Comparison of ENCODE assay signal across 20 cellular contexts in the genomic region with DNA sequence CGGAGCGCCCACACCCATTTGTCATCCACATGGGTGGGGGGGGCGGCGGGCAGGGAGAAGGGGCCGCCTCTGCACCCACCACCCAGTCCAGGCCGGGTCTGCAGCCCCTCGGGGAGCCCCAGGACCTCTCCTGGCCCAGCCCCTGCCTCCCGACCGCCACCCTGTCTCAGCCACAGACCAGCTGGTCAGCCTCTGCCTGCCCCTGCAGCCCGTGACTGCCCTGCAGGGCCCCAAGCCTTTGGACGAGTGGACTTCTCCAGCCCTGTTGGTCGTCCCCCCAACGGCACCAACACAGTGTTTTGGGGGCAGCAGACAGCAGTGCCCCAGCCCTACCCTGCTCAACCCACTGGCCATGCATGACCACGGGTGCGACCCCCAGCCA. TPM values are rescaled to one million over a fixed set of nuclear protein-coding genes. Genes with fewer than 3 reads are reported as not detected.
DNase-seq lines count a peak whose midpoint lies in the region; ATAC-seq, FAIRE-seq and TF ChIP-seq lines count a peak whose summit lies in the region.
"Had no signal": no experiment of that assay in that cellular context is flagged by ENCODE, and none has a peak within 500 bp of the region (broad histone marks: within the 10 kb centered on the region; RNA-seq: fewer than 3 reads in every experiment).

No MANE protein-coding gene starts in this region.

- H2BK15ac ChIP-seq in neuronal stem cell (ENCODE audit: low read length): peak overlapping the region; percentile 89

- TF ChIP-seq RAD21 in HepG2 (CRISPR knock-in tag; IDR thresholded peaks at IDR 0.05): no peak

- peak overlapping the region; percentile 64 for H3K18ac ChIP-seq in neuronal stem cell (ENCODE audit: low read length)

- POLR2A ChIA-PET in HepG2 (lab: Yijun Ruan, JAX): no interaction called here

- no peak overlapping the region for H2AFZ ChIP-seq in HepG2 (ENCODE audit: low read length)
- no peak overlapping the region for H2AFZ ChIP-seq in neuronal stem cell (ENCODE audit: low read length)

- no peaks in the 10 kb centered on the region for H3K9me3 ChIP-seq in HepG2 (ENCODE audit: low read length)
- no peaks in the 10 kb centered on the region for H3K9me3 ChIP-seq in right lobe of liver
- H3K9me3 ChIP-seq in neuronal stem cell (replicated peaks in 1 of 2; ENCODE audit: control insufficient read depth in 2 of 2, insufficient read depth in 1 of 2, low read depth in 1 of 2, low read length in 2 of 2): peaks cover 0 to 2% of the 10 kb centered on the region in 2 donors
- H3K9me3 ChIP-seq: A549, HAP-1 had no signal

- H3K27ac Mint-ChIP-seq in activated T-helper 2 cell treated with anti-CD3 and anti-CD28 coated beads, Interferon-gamma antibody, Interleukin-2, Interleukin-4, amounts not matched to agents 10 μg/mL and 5 μg/mL and 100 μg/mL, durations not matched to agents 14 hours and 24 hours and 36 hours: no peak overlapping the region
- H3K27ac Mint-ChIP-seq: CD14-positive monocyte; CD4-positive, alpha-beta memory T cell had no signal

- no peaks in the 10 kb centered on the region for H3K9me3 Mint-ChIP-seq in activated T-helper 2 cell treated with anti-CD3 and anti-CD28 coated beads, Interferon-gamma antibody, Interleukin-2, Interleukin-4, amounts not matched to agents 10 μg/mL and 5 μg/mL and 100 μg/mL, durations not matched to agents 14 hours and 24 hours and 36 hours
- H3K9me3 Mint-ChIP-seq: CD4-positive, alpha-beta memory T cell had no signal

- FAIRE-seq in HepG2 (lab: Jason Lieb, UNC): no peak
- FAIRE-seq: A549, GM19239 had no signal

- no peak overlapping the region for H3K4ac ChIP-seq in neuronal stem cell (ENCODE audit: low read length)

- no TSS peak for BruUV-seq in HepG2 (replicated peaks; lab: Mats Ljungman, UMichigan)

- 7% methylated on average over 5 of the region's 15 CpGs for WGBS in HepG2 (ENCODE audit: low lambda C conversion rate)
- WGBS in right lobe of liver (ENCODE audit: insufficient coverage, low coverage, low lambda C conversion rate, missing lambda C conversion rate): 100% methylated on average over 2 of the region's 15 CpGs
- WGBS in neuronal stem cell (ENCODE audit: extremely low coverage in 2 of 2, insufficient read length in 2 of 2, insufficient replicate concordance in 1 of 2), 2 donors: no CpG with 5 or more reads among the region's 15 CpGs

- H3K9ac ChIP-seq in HepG2 (ENCODE audit: insufficient read depth, low read depth, low read length) (0 out of 2 replicates have a peak overlapping the region, but pooled peaks have one; percentile 25), neuronal stem cell (ENCODE audit: low read depth, low read length, poor library complexity) (no peak overlapping the region)

- no peaks in the 10 kb centered on the region for H3K79me2 ChIP-seq in HepG2 (ENCODE audit: insufficient read depth, low read length)

- peak overlapping the region; percentile 30 for H4K91ac ChIP-seq in neuronal stem cell (ENCODE audit: low read depth, low read length, poor library complexity)

- H2AK5ac ChIP-seq in neuronal stem cell (ENCODE audit: low read depth, low read length): peak overlapping the region; percentile 98

- H3K4me3 ChIP-seq in HepG2 (replicated peaks in 1 of 3; ENCODE audit: insufficient read depth in 1 of 3, low read depth in 2 of 3, low read length in 3 of 3) (peak overlapping the region in 1 of 3 experiments; percentile 46; a peak in 1 of 6 replicates), right lobe of liver (no peak overlapping the region), neuronal stem cell (ENCODE audit: low read length in 2 of 2) (no peak overlapping the region)
- H3K4me3 ChIP-seq: HAP-1 had no signal

- H3K27ac ChIP-seq in HepG2 (ENCODE audit: extremely low read length, insufficient read depth, low read length) (no peak overlapping the region), right lobe of liver (no peak overlapping the region), neuronal stem cell (replicated peaks; ENCODE audit: low read length) (no peak overlapping the region)
- H3K27ac ChIP-seq: 22Rv1, HL-60 had no signal

- no peak overlapping the region for H3K4me3 Mint-ChIP-seq in activated T-helper 2 cell treated with anti-CD3 and anti-CD28 coated beads, Interferon-gamma antibody, Interleukin-2, Interleukin-4, amounts not matched to agents 10 μg/mL and 5 μg/mL and 100 μg/mL, durations not matched to agents 14 hours and 24 hours and 36 hours (ENCODE audit: low read depth)
- H3K4me3 Mint-ChIP-seq: CD4-positive, alpha-beta memory T cell had no signal

- H3K27me3 ChIP-seq in HepG2 (ENCODE audit: control insufficient read depth in 1 of 2, insufficient read depth in 2 of 2, low read length in 2 of 2) (peaks cover 18 to 66% of the 10 kb centered on the region in 2 experiments), right lobe of liver (no peaks in the 10 kb centered on the region), neuronal stem cell (ENCODE audit: control insufficient read depth in 3 of 3, insufficient read depth in 3 of 3, low read depth in 1 of 3, low read length in 3 of 3) (peaks cover 14 to 59% (median 44%) of the 10 kb centered on the region in 3 experiments)

- peak overlapping the region; percentile 81 for H2BK120ac ChIP-seq in neuronal stem cell (ENCODE audit: low read depth, low read length)

- peak overlapping the region; percentile 95 for H3K23ac ChIP-seq in neuronal stem cell (ENCODE audit: low read depth, low read length, poor library complexity)

- TF ChIP-seq CTCF in HepG2 (CRISPR knock-in tag; IDR thresholded peaks at IDR 0.05) (no peak), right lobe of liver (IDR thresholded peaks at IDR 0.05) (no peak)

- H2BK5ac ChIP-seq in neuronal stem cell (ENCODE audit: low read length): peak overlapping the region; percentile 66

- H3K36me3 Mint-ChIP-seq in activated T-helper 2 cell treated with anti-CD3 and anti-CD28 coated beads, Interferon-gamma antibody, Interleukin-2, Interleukin-4, amounts not matched to agents 10 μg/mL and 5 μg/mL and 100 μg/mL, durations not matched to agents 14 hours and 24 hours and 36 hours (ENCODE audit: low read depth): no peaks in the 10 kb centered on the region
- H3K36me3 Mint-ChIP-seq: CD14-positive monocyte; CD4-positive, alpha-beta memory T cell had no signal

- H3K36me3 ChIP-seq in HepG2 (replicated peaks in 1 of 2; ENCODE audit: control insufficient read depth in 1 of 2, insufficient read depth in 2 of 2, low read length in 2 of 2) (no peaks in the 10 kb centered on the region), right lobe of liver (no peaks in the 10 kb centered on the region), neuronal stem cell (replicated peaks in 1 of 2; ENCODE audit: control insufficient read depth in 2 of 2, insufficient read depth in 2 of 2, low read length in 2 of 2) (no peaks in the 10 kb centered on the region)
- H3K36me3 ChIP-seq: HAP-1 had no signal

- peaks cover 10% of the 10 kb centered on the region for H3K27me3 Mint-ChIP-seq in activated T-helper 2 cell treated with anti-CD3 and anti-CD28 coated beads, Interferon-gamma antibody, Interleukin-2, Interleukin-4, amounts not matched to agents 10 μg/mL and 5 μg/mL and 100 μg/mL, durations not matched to agents 14 hours and 24 hours and 36 hours (ENCODE audit: low read depth)

- H3K14ac ChIP-seq in neuronal stem cell (ENCODE audit: low read length): peak overlapping the region; percentile 47

- H3K4me1 ChIP-seq in HepG2 (ENCODE audit: insufficient read depth, low read length) (peaks cover 73% of the 10 kb centered on the region), right lobe of liver (peaks cover 0 to 10% (median 0%) of the 10 kb centered on the region in 4 donors), neuronal stem cell (ENCODE audit: control insufficient read depth in 2 of 2, insufficient read depth in 1 of 2, low read depth in 1 of 2, low read length in 2 of 2) (peaks cover 0 to 23% of the 10 kb centered on the region in 2 donors)
- H3K4me1 ChIP-seq: HAP-1 had no signal

- intact Hi-C loops in HepG2 (cut with micrococcal nuclease; ENCODE audit: unreplicated experiment) (no loop called here), right lobe of liver (cut with DNase I) (no loop called here)
- intact Hi-C loops in activated T-helper 2 cell treated with anti-CD3 and anti-CD28 coated beads, Interferon-gamma antibody, Interleukin-2, Interleukin-4, amounts not matched to agents 10 μg/mL and 5 μg/mL and 100 μg/mL, durations not matched to agents 14 hours and 24 hours and 36 hours (cut with micrococcal nuclease): no loop called here

- no peak for ATAC-seq in HepG2
- no peak for ATAC-seq in right lobe of liver
- ATAC-seq in HG02623 (IDR thresholded peaks at IDR 0.05; ENCODE audit: unreplicated experiment): no peak

- H3K79me1 ChIP-seq in neuronal stem cell (ENCODE audit: low read depth, low read length): peaks cover 6% of the 10 kb centered on the region

- H4K8ac ChIP-seq in neuronal stem cell (ENCODE audit: low read depth, low read length): no peak overlapping the region

- no peaks in the 10 kb centered on the region for H3K4me1 Mint-ChIP-seq in activated T-helper 2 cell treated with anti-CD3 and anti-CD28 coated beads, Interferon-gamma antibody, Interleukin-2, Interleukin-4, amounts not matched to agents 10 μg/mL and 5 μg/mL and 100 μg/mL, durations not matched to agents 14 hours and 24 hours and 36 hours (ENCODE audit: low read depth)

- no peaks in the 10 kb centered on the region for H4K20me1 ChIP-seq in HepG2 (ENCODE audit: insufficient read depth, low read length)

- CTCF ChIA-PET in HepG2 (lab: Yijun Ruan, JAX; ENCODE audit: low intra/inter-chr PET ratio, low total read pairs): no interaction called here

- H3K4me2 ChIP-seq in HepG2 (ENCODE audit: low read depth, low read length) (no peak overlapping the region; the same call in 1 of the 2 replicates), neuronal stem cell (ENCODE audit: insufficient read depth, low read length, poor library complexity, severe bottlenecking) (no peak overlapping the region)

- TF ChIP-seq POLR2A in HepG2 (IDR thresholded peaks at IDR 0.05; ENCODE audit: insufficient read depth in 1 of 2, low read depth in 2 of 2, low read length in 2 of 2) (no peak), right lobe of liver (IDR thresholded peaks at IDR 0.05) (no peak)

- no peak for DNase-seq in HepG2 (ENCODE audit: low spot score)
- no peak for DNase-seq in right lobe of liver
- DNase-seq in neuronal stem cell (ENCODE audit: low spot score): no peak
- DNase-seq in activated T-helper 2 cell treated with anti-CD3 and anti-CD28 coated beads, Interferon-gamma antibody, Interleukin-2, Interleukin-4, amounts not matched to agents 10 μg/mL and 5 μg/mL and 100 μg/mL, durations not matched to agents 14 hours and 24 hours and 36 hours (ENCODE audit: low spot score): no peak
- DNase-seq: AML-193; CD4-positive, alpha-beta memory T cell; DMS153; DMS79 treated with DMSO at 0.1 percent for 48 hours; GF-D8; IMR-90; KBM-7 had no signal

- TF ChIP-seq EP300 in HepG2 (IDR thresholded peaks at IDR 0.05; ENCODE audit: low read depth in 2 of 2, low read length in 2 of 2): no peak
- no peak for TF ChIP-seq EP300 in HepG2 (CRISPR knock-in tag; IDR thresholded peaks at IDR 0.05; ENCODE audit: borderline replicate concordance)

- in situ Hi-C loops in HepG2 (cut with HindIII; ENCODE audit: extremely low pct_ligation_motif_present, low pct_unique_long_range_greater_than_20kb): no loop called here

- no peak overlapping the region for H2BK12ac ChIP-seq in neuronal stem cell (ENCODE audit: low read length)

RNA-seq across cellular contexts. Expression of a gene that starts 1.2 kb away (rescaled TPM):
- 0.07 TPM in 1 of 2 replicates, not detected in the other for total RNA-seq in HepG2 (2016; rRNA removed; fragmentation: Illumina TruSeq; extraction: Trizol)
- not detected in 2 replicates for total RNA-seq in HepG2 (2016; cell fraction: cytosol; rRNA removed; fragmentation: Illumina TruSeq; extraction: Trizol; ENCODE audit: low read depth)
- not detected in 2 replicates for total RNA-seq in HepG2 (2016; cell fraction: insoluble cytoplasmic fraction; rRNA removed; fragmentation: Illumina TruSeq; extraction: Trizol)
- total RNA-seq in HepG2 (2016; cell fraction: membrane; rRNA removed; fragmentation: Illumina TruSeq; extraction: Trizol): not detected in 2 replicates
- not detected in 2 replicates for total RNA-seq in HepG2 (2016; cell fraction: nucleus; rRNA removed; fragmentation: Illumina TruSeq; extraction: Trizol)
- 0.16 and 0.38 TPM in 2 replicates for polyA plus RNA-seq in HepG2 (2011; rRNA removed)
- polyA plus RNA-seq in HepG2 (2011; cell fraction: cytosol; rRNA removed): 0.23 and 0.28 TPM in 2 replicates
- 0.81 and 1.2 TPM in 2 replicates for polyA plus RNA-seq in HepG2 (2011; cell fraction: nucleus; rRNA removed)
- 0.63 and 0.74 TPM in 2 replicates for polyA plus RNA-seq in HepG2 (2012)
- not detected in 2 replicates for polyA plus RNA-seq in HepG2 (2016; cell fraction: cytosol; fragmentation: Illumina TruSeq; extraction: Trizol; ENCODE audit: low read depth)
- polyA plus RNA-seq in HepG2 (2016; cell fraction: insoluble cytoplasmic fraction; fragmentation: Illumina TruSeq; extraction: Trizol; ENCODE audit: low read depth): not detected in 2 replicates
- polyA plus RNA-seq in HepG2 (2016; cell fraction: membrane; fragmentation: Illumina TruSeq; extraction: Trizol; ENCODE audit: low read depth): not detected in 2 replicates
- not detected in 2 replicates for polyA plus RNA-seq in HepG2 (2016; cell fraction: nucleus; fragmentation: Illumina TruSeq; extraction: Trizol; ENCODE audit: insufficient read depth, low read depth)
- polyA minus RNA-seq in HepG2 (2011; rRNA and poly(A)+ RNA removed; ENCODE audit: low replicate concordance): 0.12 TPM in 1 of 2 replicates, not detected in the other
- 0.35 and 0.40 TPM in 2 replicates for polyA minus RNA-seq in HepG2 (2011; cell fraction: cytosol; rRNA and poly(A)+ RNA removed)
- polyA minus RNA-seq in HepG2 (2011; cell fraction: nucleus; rRNA and poly(A)+ RNA removed): not detected in 2 replicates
- total RNA-seq in right lobe of liver: not detected
- 0.17 TPM for polyA plus RNA-seq in neuronal stem cell (2013, experiment 1 of 2)
- polyA plus RNA-seq in neuronal stem cell (2013, experiment 2 of 2): 0.21 TPM
- total RNA-seq in activated T-helper 2 cell treated with anti-CD3 and anti-CD28 coated beads, Interferon-gamma antibody, Interleukin-2, Interleukin-4, amounts not matched to agents 10 μg/mL and 5 μg/mL and 100 μg/mL, durations not matched to agents 14 hours and 24 hours and 36 hours: not detected in 2 replicates
- total RNA-seq: CD4-positive, alpha-beta memory T cell; H4; IMR-90 had no signal
- polyA plus RNA-seq: BJ; CD14-positive monocyte; CD4-positive, alpha-beta memory T cell; IMR-90 had no signal

RNA-seq across cellular contexts. Expression of a gene that starts 5.4 kb away (rescaled TPM):
- 0.40 and 0.48 TPM in 2 replicates for total RNA-seq in HepG2 (2016; rRNA removed; fragmentation: Illumina TruSeq; extraction: Trizol)
- not detected in 2 replicates for total RNA-seq in HepG2 (2016; cell fraction: cytosol; rRNA removed; fragmentation: Illumina TruSeq; extraction: Trizol; ENCODE audit: low read depth)
- 0.33 and 0.45 TPM in 2 replicates for total RNA-seq in HepG2 (2016; cell fraction: insoluble cytoplasmic fraction; rRNA removed; fragmentation: Illumina TruSeq; extraction: Trizol)
- total RNA-seq in HepG2 (2016; cell fraction: membrane; rRNA removed; fragmentation: Illumina TruSeq; extraction: Trizol): 0.10 and 0.22 TPM in 2 replicates
- total RNA-seq in HepG2 (2016; cell fraction: nucleus; rRNA removed; fragmentation: Illumina TruSeq; extraction: Trizol): 0.22 TPM in 1 of 2 replicates, not detected in the other
- polyA plus RNA-seq in HepG2 (2011; rRNA removed): 0.59 and 1.1 TPM in 2 replicates
- 0.71 and 1.2 TPM in 2 replicates for polyA plus RNA-seq in HepG2 (2011; cell fraction: cytosol; rRNA removed)
- polyA plus RNA-seq in HepG2 (2011; cell fraction: nucleus; rRNA removed): 1.3 and 1.7 TPM in 2 replicates
- polyA plus RNA-seq in HepG2 (2012): 1.4 and 1.5 TPM in 2 replicates
- polyA plus RNA-seq in HepG2 (2016; cell fraction: cytosol; fragmentation: Illumina TruSeq; extraction: Trizol; ENCODE audit: low read depth): 0.09 TPM in 1 of 2 replicates, not detected in the other
- polyA plus RNA-seq in HepG2 (2016; cell fraction: insoluble cytoplasmic fraction; fragmentation: Illumina TruSeq; extraction: Trizol; ENCODE audit: low read depth): 0.26 TPM in 2 replicates
- polyA plus RNA-seq in HepG2 (2016; cell fraction: membrane; fragmentation: Illumina TruSeq; extraction: Trizol; ENCODE audit: low read depth): not detected in 2 replicates
- not detected in 2 replicates for polyA plus RNA-seq in HepG2 (2016; cell fraction: nucleus; fragmentation: Illumina TruSeq; extraction: Trizol; ENCODE audit: insufficient read depth, low read depth)
- 1.4 TPM in 1 of 2 replicates, not detected in the other for polyA minus RNA-seq in HepG2 (2011; rRNA and poly(A)+ RNA removed; ENCODE audit: low replicate concordance)
- polyA minus RNA-seq in HepG2 (2011; cell fraction: cytosol; rRNA and poly(A)+ RNA removed): 0.40 and 0.88 TPM in 2 replicates
- 0.13 and 0.25 TPM in 2 replicates for polyA minus RNA-seq in HepG2 (2011; cell fraction: nucleus; rRNA and poly(A)+ RNA removed)
- total RNA-seq in right lobe of liver: under 1 TPM in 5 of 6 experiments, not detected in 1; 0.12 to 0.33 (median 0.28) TPM
- 0.04 TPM for polyA plus RNA-seq in neuronal stem cell (2013, experiment 1 of 2)
- polyA plus RNA-seq in neuronal stem cell (2013, experiment 2 of 2): 0.04 TPM
- 1.1 and 1.3 TPM in 2 replicates for total RNA-seq in activated T-helper 2 cell treated with anti-CD3 and anti-CD28 coated beads, Interferon-gamma antibody, Interleukin-2, Interleukin-4, amounts not matched to agents 10 μg/mL and 5 μg/mL and 100 μg/mL, durations not matched to agents 14 hours and 24 hours and 36 hours

RNA-seq across cellular contexts. Expression of a gene that starts 8.4 kb away (rescaled TPM):
- total RNA-seq in HepG2 (2016; rRNA removed; fragmentation: Illumina TruSeq; extraction: Trizol) (8.4 and 19.7 TPM in 2 replicates), right lobe of liver (10 to 100 TPM; 19.5 to 32.0 (median 27.8) TPM)
- 7.5 and 10.0 TPM in 2 replicates for total RNA-seq in HepG2 (2016; cell fraction: cytosol; rRNA removed; fragmentation: Illumina TruSeq; extraction: Trizol; ENCODE audit: low read depth)
- total RNA-seq in HepG2 (2016; cell fraction: insoluble cytoplasmic fraction; rRNA removed; fragmentation: Illumina TruSeq; extraction: Trizol): 7.4 and 18.9 TPM in 2 replicates
- total RNA-seq in HepG2 (2016; cell fraction: membrane; rRNA removed; fragmentation: Illumina TruSeq; extraction: Trizol): 13.0 and 18.2 TPM in 2 replicates
- total RNA-seq in HepG2 (2016; cell fraction: nucleus; rRNA removed; fragmentation: Illumina TruSeq; extraction: Trizol): 16.8 and 19.0 TPM in 2 replicates
- 7.7 and 13.6 TPM in 2 replicates for polyA plus RNA-seq in HepG2 (2011; rRNA removed)
- 7.2 and 11.6 TPM in 2 replicates for polyA plus RNA-seq in HepG2 (2011; cell fraction: cytosol; rRNA removed)
- 70.8 and 80.2 TPM in 2 replicates for polyA plus RNA-seq in HepG2 (2011; cell fraction: nucleus; rRNA removed)
- polyA plus RNA-seq in HepG2 (2012): 6.7 and 8.5 TPM in 2 replicates
- polyA plus RNA-seq in HepG2 (2016; cell fraction: cytosol; fragmentation: Illumina TruSeq; extraction: Trizol; ENCODE audit: low read depth): 6.3 and 7.2 TPM in 2 replicates
- polyA plus RNA-seq in HepG2 (2016; cell fraction: insoluble cytoplasmic fraction; fragmentation: Illumina TruSeq; extraction: Trizol; ENCODE audit: low read depth): 6.9 and 8.3 TPM in 2 replicates
- 10.4 and 10.8 TPM in 2 replicates for polyA plus RNA-seq in HepG2 (2016; cell fraction: membrane; fragmentation: Illumina TruSeq; extraction: Trizol; ENCODE audit: low read depth)
- polyA plus RNA-seq in HepG2 (2016; cell fraction: nucleus; fragmentation: Illumina TruSeq; extraction: Trizol; ENCODE audit: insufficient read depth, low read depth): 31.7 and 36.7 TPM in 2 replicates
- polyA minus RNA-seq in HepG2 (2011; rRNA and poly(A)+ RNA removed; ENCODE audit: low replicate concordance): 38.0 and 89.1 TPM in 2 replicates
- polyA minus RNA-seq in HepG2 (2011; cell fraction: cytosol; rRNA and poly(A)+ RNA removed): 8.1 and 11.1 TPM in 2 replicates
- polyA minus RNA-seq in HepG2 (2011; cell fraction: nucleus; rRNA and poly(A)+ RNA removed): 13.6 and 14.0 TPM in 2 replicates
- 23.9 TPM for polyA plus RNA-seq in neuronal stem cell (2013, experiment 1 of 2)
- 22.8 TPM for polyA plus RNA-seq in neuronal stem cell (2013, experiment 2 of 2)
- total RNA-seq in activated T-helper 2 cell treated with anti-CD3 and anti-CD28 coated beads, Interferon-gamma antibody, Interleukin-2, Interleukin-4, amounts not matched to agents 10 μg/mL and 5 μg/mL and 100 μg/mL, durations not matched to agents 14 hours and 24 hours and 36 hours: 43.4 and 44.9 TPM in 2 replicates

RNA-seq across cellular contexts. Expression of a gene that starts 28.5 kb away (rescaled TPM):
- 8.2 and 11.5 TPM in 2 replicates for total RNA-seq in HepG2 (2016; rRNA removed; fragmentation: Illumina TruSeq; extraction: Trizol)
- total RNA-seq in HepG2 (2016; cell fraction: cytosol; rRNA removed; fragmentation: Illumina TruSeq; extraction: Trizol; ENCODE audit: low read depth): 3.9 TPM in 2 replicates
- 7.7 and 10.5 TPM in 2 replicates for total RNA-seq in HepG2 (2016; cell fraction: insoluble cytoplasmic fraction; rRNA removed; fragmentation: Illumina TruSeq; extraction: Trizol)
- 9.2 and 9.7 TPM in 2 replicates for total RNA-seq in HepG2 (2016; cell fraction: membrane; rRNA removed; fragmentation: Illumina TruSeq; extraction: Trizol)
- 6.0 and 7.3 TPM in 2 replicates for total RNA-seq in HepG2 (2016; cell fraction: nucleus; rRNA removed; fragmentation: Illumina TruSeq; extraction: Trizol)
- 7.7 and 10.6 TPM in 2 replicates for polyA plus RNA-seq in HepG2 (2011; rRNA removed)
- 6.0 and 10.4 TPM in 2 replicates for polyA plus RNA-seq in HepG2 (2011; cell fraction: cytosol; rRNA removed)
- 25.9 TPM in 2 replicates for polyA plus RNA-seq in HepG2 (2011; cell fraction: nucleus; rRNA removed)
- 7.0 and 9.0 TPM in 2 replicates for polyA plus RNA-seq in HepG2 (2012)
- polyA plus RNA-seq in HepG2 (2016; cell fraction: cytosol; fragmentation: Illumina TruSeq; extraction: Trizol; ENCODE audit: low read depth): 2.5 and 2.9 TPM in 2 replicates
- 8.9 and 11.2 TPM in 2 replicates for polyA plus RNA-seq in HepG2 (2016; cell fraction: insoluble cytoplasmic fraction; fragmentation: Illumina TruSeq; extraction: Trizol; ENCODE audit: low read depth)
- 6.5 and 6.8 TPM in 2 replicates for polyA plus RNA-seq in HepG2 (2016; cell fraction: membrane; fragmentation: Illumina TruSeq; extraction: Trizol; ENCODE audit: low read depth)
- polyA plus RNA-seq in HepG2 (2016; cell fraction: nucleus; fragmentation: Illumina TruSeq; extraction: Trizol; ENCODE audit: insufficient read depth, low read depth): 20.2 and 22.4 TPM in 2 replicates
- 15.3 and 16.9 TPM in 2 replicates for polyA minus RNA-seq in HepG2 (2011; rRNA and poly(A)+ RNA removed; ENCODE audit: low replicate concordance)
- polyA minus RNA-seq in HepG2 (2011; cell fraction: cytosol; rRNA and poly(A)+ RNA removed): 5.5 and 7.3 TPM in 2 replicates
- 3.4 and 4.0 TPM in 2 replicates for polyA minus RNA-seq in HepG2 (2011; cell fraction: nucleus; rRNA and poly(A)+ RNA removed)
- 10 to 100 TPM in 5 of 6 experiments, 1 to 10 TPM in 1; 10.0 to 14.1 (median 12.0) TPM for total RNA-seq in right lobe of liver
- polyA plus RNA-seq in neuronal stem cell (2013, experiment 1 of 2): 20.5 TPM
- polyA plus RNA-seq in neuronal stem cell (2013, experiment 2 of 2): 19.4 TPM
- total RNA-seq in activated T-helper 2 cell treated with anti-CD3 and anti-CD28 coated beads, Interferon-gamma antibody, Interleukin-2, Interleukin-4, amounts not matched to agents 10 μg/mL and 5 μg/mL and 100 μg/mL, durations not matched to agents 14 hours and 24 hours and 36 hours: 13.4 and 16.2 TPM in 2 replicates

RNA-seq across cellular contexts. Expression of a gene that starts 33.9 kb away (rescaled TPM):
- 15.0 and 24.5 TPM in 2 replicates for total RNA-seq in HepG2 (2016; rRNA removed; fragmentation: Illumina TruSeq; extraction: Trizol)
- total RNA-seq in HepG2 (2016; cell fraction: cytosol; rRNA removed; fragmentation: Illumina TruSeq; extraction: Trizol; ENCODE audit: low read depth): 4.2 and 4.4 TPM in 2 replicates
- 12.6 and 24.1 TPM in 2 replicates for total RNA-seq in HepG2 (2016; cell fraction: insoluble cytoplasmic fraction; rRNA removed; fragmentation: Illumina TruSeq; extraction: Trizol)
- total RNA-seq in HepG2 (2016; cell fraction: membrane; rRNA removed; fragmentation: Illumina TruSeq; extraction: Trizol): 16.3 and 16.4 TPM in 2 replicates
- total RNA-seq in HepG2 (2016; cell fraction: nucleus; rRNA removed; fragmentation: Illumina TruSeq; extraction: Trizol): 14.9 and 20.4 TPM in 2 replicates
- polyA plus RNA-seq in HepG2 (2011; rRNA removed): 14.9 and 22.2 TPM in 2 replicates
- 11.3 and 22.6 TPM in 2 replicates for polyA plus RNA-seq in HepG2 (2011; cell fraction: cytosol; rRNA removed)
- 103 and 145 TPM in 2 replicates for polyA plus RNA-seq in HepG2 (2011; cell fraction: nucleus; rRNA removed)
- 17.6 and 19.5 TPM in 2 replicates for polyA plus RNA-seq in HepG2 (2012)
- polyA plus RNA-seq in HepG2 (2016; cell fraction: cytosol; fragmentation: Illumina TruSeq; extraction: Trizol; ENCODE audit: low read depth): 5.8 and 6.0 TPM in 2 replicates
- 20.7 and 26.7 TPM in 2 replicates for polyA plus RNA-seq in HepG2 (2016; cell fraction: insoluble cytoplasmic fraction; fragmentation: Illumina TruSeq; extraction: Trizol; ENCODE audit: low read depth)
- polyA plus RNA-seq in HepG2 (2016; cell fraction: membrane; fragmentation: Illumina TruSeq; extraction: Trizol; ENCODE audit: low read depth): 16.3 and 19.3 TPM in 2 replicates
- 67.7 and 68.0 TPM in 2 replicates for polyA plus RNA-seq in HepG2 (2016; cell fraction: nucleus; fragmentation: Illumina TruSeq; extraction: Trizol; ENCODE audit: insufficient read depth, low read depth)
- 22.1 and 60.1 TPM in 2 replicates for polyA minus RNA-seq in HepG2 (2011; rRNA and poly(A)+ RNA removed; ENCODE audit: low replicate concordance)
- polyA minus RNA-seq in HepG2 (2011; cell fraction: cytosol; rRNA and poly(A)+ RNA removed): 39.5 and 41.1 TPM in 2 replicates
- polyA minus RNA-seq in HepG2 (2011; cell fraction: nucleus; rRNA and poly(A)+ RNA removed): 16.0 and 18.4 TPM in 2 replicates
- 10 to 100 TPM; 17.3 to 34.3 (median 23.3) TPM for total RNA-seq in right lobe of liver
- 19.7 TPM for polyA plus RNA-seq in neuronal stem cell (2013, experiment 1 of 2)
- polyA plus RNA-seq in neuronal stem cell (2013, experiment 2 of 2): 19.6 TPM
- 101 and 103 TPM in 2 replicates for total RNA-seq in activated T-helper 2 cell treated with anti-CD3 and anti-CD28 coated beads, Interferon-gamma antibody, Interleukin-2, Interleukin-4, amounts not matched to agents 10 μg/mL and 5 μg/mL and 100 μg/mL, durations not matched to agents 14 hours and 24 hours and 36 hours
